In the genomic region with DNA sequence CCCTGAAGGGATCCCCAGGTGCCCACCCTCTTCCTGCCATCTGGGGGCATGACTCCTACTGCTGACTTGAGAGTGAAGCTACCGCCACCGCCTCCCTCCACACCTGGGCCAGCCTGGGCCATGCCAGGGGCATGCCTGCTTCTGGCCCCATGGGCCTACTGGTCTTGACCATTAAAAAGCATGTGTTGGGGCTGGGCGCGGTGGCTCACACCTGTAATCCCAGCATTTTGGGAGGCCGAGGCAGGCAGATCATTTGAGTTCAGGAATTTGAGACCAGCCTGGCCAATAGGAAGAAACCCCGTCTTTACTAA, we compare ENCODE assay signal across 1 cellular context.
TF ChIP-seq lines count a peak whose summit lies in the region.

No MANE protein-coding gene starts in this region.

TF ChIP-seq in K562, 482 proteins besides CTCF, POLR2A, EP300 and RAD21:
- TF ChIP-seq TEAD1 (CRISPR knock-in tag; IDR thresholded peaks at IDR 0.05) (0 out of 4 replicates have a peak, but pooled peaks of 1 of the 2 experiments have one; percentile 34), HMGN3 (IDR thresholded peaks at IDR 0.05; ENCODE audit: borderline replicate concordance, extremely low read depth, insufficient read length, low read depth, low read length) (no peak), SRSF9 (IDR thresholded peaks at IDR 0.05; ENCODE audit: borderline replicate concordance, low read depth, low read length) (no peak), LCOR (CRISPR knock-in tag; IDR thresholded peaks at IDR 0.05) (no peak), EWSR1 (IDR thresholded peaks at IDR 0.05; ENCODE audit: borderline replicate concordance, low read depth, partially characterized antibody) (no peak), NR3C1 (CRISPR knock-in tag; IDR thresholded peaks at IDR 0.05) (0 out of 2 replicates have a peak, but pooled peaks have one; percentile 65), TEAD4 (IDR thresholded peaks at IDR 0.05; ENCODE audit: low read length) (no peak), TEAD4 (CRISPR knock-in tag; IDR thresholded peaks at IDR 0.05; ENCODE audit: borderline replicate concordance) (0 out of 2 replicates have a peak, but pooled peaks have one; percentile 66)
- TF ChIP-seq, protein P1, sequence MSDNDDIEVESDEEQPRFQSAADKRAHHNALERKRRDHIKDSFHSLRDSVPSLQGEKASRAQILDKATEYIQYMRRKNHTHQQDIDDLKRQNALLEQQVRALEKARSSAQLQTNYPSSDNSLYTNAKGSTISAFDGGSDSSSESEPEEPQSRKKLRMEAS (CRISPR knock-in tag; IDR thresholded peaks at IDR 0.05), result peak; percentile 51; the same call in 1 of the 2 replicates
- TF ChIP-seq, protein P2, sequence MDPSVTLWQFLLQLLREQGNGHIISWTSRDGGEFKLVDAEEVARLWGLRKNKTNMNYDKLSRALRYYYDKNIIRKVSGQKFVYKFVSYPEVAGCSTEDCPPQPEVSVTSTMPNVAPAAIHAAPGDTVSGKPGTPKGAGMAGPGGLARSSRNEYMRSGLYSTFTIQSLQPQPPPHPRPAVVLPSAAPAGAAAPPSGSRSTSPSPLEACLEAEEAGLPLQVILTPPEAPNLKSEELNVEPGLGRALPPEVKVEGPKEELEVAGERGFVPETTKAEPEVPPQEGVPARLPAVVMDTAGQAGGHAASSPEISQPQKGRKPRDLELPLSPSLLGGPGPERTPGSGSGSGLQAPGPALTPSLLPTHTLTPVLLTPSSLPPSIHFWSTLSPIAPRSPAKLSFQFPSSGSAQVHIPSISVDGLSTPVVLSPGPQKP (CRISPR knock-in tag; IDR thresholded peaks at IDR 0.05), result 0 out of 2 replicates have a peak, but pooled peaks have one; percentile 15
- TF ChIP-seq, protein P3, sequence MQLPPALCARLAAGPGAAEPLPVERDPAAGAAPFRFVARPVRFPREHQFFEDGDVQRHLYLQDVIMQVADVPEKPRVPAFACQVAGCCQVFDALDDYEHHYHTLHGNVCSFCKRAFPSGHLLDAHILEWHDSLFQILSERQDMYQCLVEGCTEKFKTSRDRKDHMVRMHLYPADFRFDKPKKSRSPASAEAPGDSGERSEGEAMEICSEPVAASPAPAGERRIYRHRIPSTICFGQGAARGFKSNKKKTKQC (CRISPR knock-in tag; IDR thresholded peaks at IDR 0.05), result 0 out of 2 replicates have a peak, but pooled peaks have one; percentile 19
- TF ChIP-seq, protein P4, sequence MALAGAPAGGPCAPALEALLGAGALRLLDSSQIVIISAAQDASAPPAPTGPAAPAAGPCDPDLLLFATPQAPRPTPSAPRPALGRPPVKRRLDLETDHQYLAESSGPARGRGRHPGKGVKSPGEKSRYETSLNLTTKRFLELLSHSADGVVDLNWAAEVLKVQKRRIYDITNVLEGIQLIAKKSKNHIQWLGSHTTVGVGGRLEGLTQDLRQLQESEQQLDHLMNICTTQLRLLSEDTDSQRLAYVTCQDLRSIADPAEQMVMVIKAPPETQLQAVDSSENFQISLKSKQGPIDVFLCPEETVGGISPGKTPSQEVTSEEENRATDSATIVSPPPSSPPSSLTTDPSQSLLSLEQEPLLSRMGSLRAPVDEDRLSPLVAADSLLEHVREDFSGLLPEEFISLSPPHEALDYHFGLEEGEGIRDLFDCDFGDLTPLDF (CRISPR knock-in tag; IDR thresholded peaks at IDR 0.05), result peak; percentile 25; the same call in 1 of the 2 replicates
